ENCODE assay signal across 1 cellular context in the genomic region with DNA sequence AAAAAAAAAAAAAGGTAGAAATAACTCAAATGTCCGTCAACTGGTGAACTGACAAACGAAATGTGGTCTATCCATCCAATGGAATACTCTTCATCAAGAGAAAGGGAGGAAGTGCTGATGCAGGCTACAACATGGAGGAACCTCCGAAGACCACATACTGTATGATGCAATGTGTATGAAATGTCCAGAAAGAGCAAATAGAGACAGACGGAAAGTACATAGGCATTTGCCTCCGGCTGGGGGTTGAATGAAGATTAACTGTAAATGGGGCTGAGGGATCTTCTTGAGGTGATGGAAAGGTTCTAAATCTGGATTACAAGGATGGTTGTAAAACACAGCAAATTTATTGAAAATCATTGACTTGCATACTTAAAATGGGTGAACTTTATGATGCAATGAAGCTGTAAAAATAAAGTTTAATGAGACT.
A peak's percentile ranks its signal among the peaks of the same experiment; 100 is the strongest.
TF ChIP-seq lines count a peak whose summit lies in the region.

No MANE protein-coding gene starts in this region.

TF ChIP-seq in HepG2, 621 proteins besides CTCF, POLR2A, EP300 and RAD21 (continues in another document):
- TF ChIP-seq ZSCAN22 (CRISPR knock-in tag; IDR thresholded peaks at IDR 0.05) (no peak), FOSL1 (CRISPR knock-in tag; IDR thresholded peaks at IDR 0.05; ENCODE audit: borderline replicate concordance) (no peak), MXD4 (CRISPR knock-in tag; IDR thresholded peaks at IDR 0.05) (no peak), RXRB (CRISPR knock-in tag; IDR thresholded peaks at IDR 0.05; ENCODE audit: borderline replicate concordance) (peak; percentile 70; the same call in 1 of the 2 replicates), FOXA1 (IDR thresholded peaks at IDR 0.05) (no peak), FOXA1 (CRISPR knock-in tag; IDR thresholded peaks at IDR 0.05) (peak; percentile 89), SOX5 (CRISPR knock-in tag; IDR thresholded peaks at IDR 0.05; ENCODE audit: borderline replicate concordance) (peak; percentile 38; the same call in 1 of the 2 replicates), CHCHD3 (CRISPR knock-in tag; IDR thresholded peaks at IDR 0.05) (no peak), MIER2 (CRISPR knock-in tag; IDR thresholded peaks at IDR 0.05) (peak; percentile 35; the same call in 1 of the 2 replicates), ZBTB4 (CRISPR knock-in tag; IDR thresholded peaks at IDR 0.05; ENCODE audit: borderline replicate concordance) (no peak), CEBPG (CRISPR knock-in tag; IDR thresholded peaks at IDR 0.05) (peak; percentile 100), YY1 (IDR thresholded peaks at IDR 0.05; ENCODE audit: insufficient read depth, insufficient replicate concordance, low read depth, low read length) (peak; percentile 58), SMAD3 (CRISPR knock-in tag; IDR thresholded peaks at IDR 0.05) (peak; percentile 79; the same call in 1 of the 2 replicates), KDM2A (CRISPR knock-in tag; IDR thresholded peaks at IDR 0.05; ENCODE audit: borderline replicate concordance, low read depth) (no peak), ZNF790 (CRISPR knock-in tag; IDR thresholded peaks at IDR 0.05; ENCODE audit: borderline replicate concordance) (no peak), PHB2 (IDR thresholded peaks at IDR 0.05; ENCODE audit: partially characterized antibody) (no peak), ZBED4 (CRISPR knock-in tag; IDR thresholded peaks at IDR 0.05; ENCODE audit: borderline replicate concordance) (peak; percentile 52; the same call in 1 of the 2 replicates), ZFP36L2 (CRISPR knock-in tag; IDR thresholded peaks at IDR 0.05) (no peak), ZNF3 (CRISPR knock-in tag; IDR thresholded peaks at IDR 0.05) (no peak), ZGPAT (CRISPR knock-in tag; IDR thresholded peaks at IDR 0.05) (0 out of 2 replicates have a peak, but pooled peaks have one; percentile 29), IRX3 (CRISPR knock-in tag; IDR thresholded peaks at IDR 0.05; ENCODE audit: borderline replicate concordance, low read depth) (no peak), MAFK (conservative IDR thresholded peaks at IDR 0.05 in 1 of 2, IDR thresholded peaks at IDR 0.05 in 1 of 2; ENCODE audit: low read length in 2 of 2) (no peak), SUZ12 (IDR thresholded peaks at IDR 0.05; ENCODE audit: low read depth, low read length) (no peak), ZFP37 (CRISPR knock-in tag; IDR thresholded peaks at IDR 0.05; ENCODE audit: borderline replicate concordance) (no peak), ARID2 (CRISPR knock-in tag; IDR thresholded peaks at IDR 0.05; ENCODE audit: borderline replicate concordance) (no peak), DDIT3 (CRISPR knock-in tag; IDR thresholded peaks at IDR 0.05) (peak; percentile 99), ZNF367 (CRISPR knock-in tag; IDR thresholded peaks at IDR 0.05; ENCODE audit: borderline replicate concordance) (no peak), ZNF468 (CRISPR knock-in tag; IDR thresholded peaks at IDR 0.05) (no peak), NFKB2 (CRISPR knock-in tag; IDR thresholded peaks at IDR 0.05; ENCODE audit: borderline replicate concordance) (no peak)
- TF ChIP-seq, protein P1, sequence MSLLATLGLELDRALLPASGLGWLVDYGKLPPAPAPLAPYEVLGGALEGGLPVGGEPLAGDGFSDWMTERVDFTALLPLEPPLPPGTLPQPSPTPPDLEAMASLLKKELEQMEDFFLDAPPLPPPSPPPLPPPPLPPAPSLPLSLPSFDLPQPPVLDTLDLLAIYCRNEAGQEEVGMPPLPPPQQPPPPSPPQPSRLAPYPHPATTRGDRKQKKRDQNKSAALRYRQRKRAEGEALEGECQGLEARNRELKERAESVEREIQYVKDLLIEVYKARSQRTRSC (CRISPR knock-in tag; IDR thresholded peaks at IDR 0.05; ENCODE audit: low read depth), result 0 out of 2 replicates have a peak, but pooled peaks have one; percentile 26
- TF ChIP-seq, protein P2, sequence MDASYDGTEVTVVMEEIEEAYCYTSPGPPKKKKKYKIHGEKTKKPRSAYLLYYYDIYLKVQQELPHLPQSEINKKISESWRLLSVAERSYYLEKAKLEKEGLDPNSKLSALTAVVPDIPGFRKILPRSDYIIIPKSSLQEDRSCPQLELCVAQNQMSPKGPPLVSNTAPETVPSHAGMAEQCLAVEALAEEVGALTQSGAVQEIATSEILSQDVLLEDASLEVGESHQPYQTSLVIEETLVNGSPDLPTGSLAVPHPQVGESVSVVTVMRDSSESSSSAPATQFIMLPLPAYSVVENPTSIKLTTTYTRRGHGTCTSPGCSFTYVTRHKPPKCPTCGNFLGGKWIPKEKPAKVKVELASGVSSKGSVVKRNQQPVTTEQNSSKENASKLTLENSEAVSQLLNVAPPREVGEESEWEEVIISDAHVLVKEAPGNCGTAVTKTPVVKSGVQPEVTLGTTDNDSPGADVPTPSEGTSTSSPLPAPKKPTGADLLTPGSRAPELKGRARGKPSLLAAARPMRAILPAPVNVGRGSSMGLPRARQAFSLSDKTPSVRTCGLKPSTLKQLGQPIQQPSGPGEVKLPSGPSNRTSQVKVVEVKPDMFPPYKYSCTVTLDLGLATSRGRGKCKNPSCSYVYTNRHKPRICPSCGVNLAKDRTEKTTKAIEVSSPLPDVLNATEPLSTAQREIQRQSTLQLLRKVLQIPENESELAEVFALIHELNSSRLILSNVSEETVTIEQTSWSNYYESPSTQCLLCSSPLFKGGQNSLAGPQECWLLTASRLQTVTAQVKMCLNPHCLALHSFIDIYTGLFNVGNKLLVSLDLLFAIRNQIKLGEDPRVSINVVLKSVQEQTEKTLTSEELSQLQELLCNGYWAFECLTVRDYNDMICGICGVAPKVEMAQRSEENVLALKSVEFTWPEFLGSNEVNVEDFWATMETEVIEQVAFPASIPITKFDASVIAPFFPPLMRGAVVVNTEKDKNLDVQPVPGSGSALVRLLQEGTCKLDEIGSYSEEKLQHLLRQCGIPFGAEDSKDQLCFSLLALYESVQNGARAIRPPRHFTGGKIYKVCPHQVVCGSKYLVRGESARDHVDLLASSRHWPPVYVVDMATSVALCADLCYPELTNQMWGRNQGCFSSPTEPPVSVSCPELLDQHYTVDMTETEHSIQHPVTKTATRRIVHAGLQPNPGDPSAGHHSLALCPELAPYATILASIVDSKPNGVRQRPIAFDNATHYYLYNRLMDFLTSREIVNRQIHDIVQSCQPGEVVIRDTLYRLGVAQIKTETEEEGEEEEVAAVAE (CRISPR knock-in tag; IDR thresholded peaks at IDR 0.05; ENCODE audit: borderline replicate concordance), result peak; percentile 60; the same call in 1 of the 2 replicates
- TF ChIP-seq, protein P3, sequence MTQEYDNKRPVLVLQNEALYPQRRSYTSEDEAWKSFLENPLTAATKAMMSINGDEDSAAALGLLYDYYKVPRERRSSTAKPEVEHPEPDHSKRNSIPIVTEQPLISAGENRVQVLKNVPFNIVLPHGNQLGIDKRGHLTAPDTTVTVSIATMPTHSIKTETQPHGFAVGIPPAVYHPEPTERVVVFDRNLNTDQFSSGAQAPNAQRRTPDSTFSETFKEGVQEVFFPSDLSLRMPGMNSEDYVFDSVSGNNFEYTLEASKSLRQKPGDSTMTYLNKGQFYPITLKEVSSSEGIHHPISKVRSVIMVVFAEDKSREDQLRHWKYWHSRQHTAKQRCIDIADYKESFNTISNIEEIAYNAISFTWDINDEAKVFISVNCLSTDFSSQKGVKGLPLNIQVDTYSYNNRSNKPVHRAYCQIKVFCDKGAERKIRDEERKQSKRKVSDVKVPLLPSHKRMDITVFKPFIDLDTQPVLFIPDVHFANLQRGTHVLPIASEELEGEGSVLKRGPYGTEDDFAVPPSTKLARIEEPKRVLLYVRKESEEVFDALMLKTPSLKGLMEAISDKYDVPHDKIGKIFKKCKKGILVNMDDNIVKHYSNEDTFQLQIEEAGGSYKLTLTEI (CRISPR knock-in tag; conservative IDR thresholded peaks at IDR 0.05), result no peak
- TF ChIP-seq, protein P4, sequence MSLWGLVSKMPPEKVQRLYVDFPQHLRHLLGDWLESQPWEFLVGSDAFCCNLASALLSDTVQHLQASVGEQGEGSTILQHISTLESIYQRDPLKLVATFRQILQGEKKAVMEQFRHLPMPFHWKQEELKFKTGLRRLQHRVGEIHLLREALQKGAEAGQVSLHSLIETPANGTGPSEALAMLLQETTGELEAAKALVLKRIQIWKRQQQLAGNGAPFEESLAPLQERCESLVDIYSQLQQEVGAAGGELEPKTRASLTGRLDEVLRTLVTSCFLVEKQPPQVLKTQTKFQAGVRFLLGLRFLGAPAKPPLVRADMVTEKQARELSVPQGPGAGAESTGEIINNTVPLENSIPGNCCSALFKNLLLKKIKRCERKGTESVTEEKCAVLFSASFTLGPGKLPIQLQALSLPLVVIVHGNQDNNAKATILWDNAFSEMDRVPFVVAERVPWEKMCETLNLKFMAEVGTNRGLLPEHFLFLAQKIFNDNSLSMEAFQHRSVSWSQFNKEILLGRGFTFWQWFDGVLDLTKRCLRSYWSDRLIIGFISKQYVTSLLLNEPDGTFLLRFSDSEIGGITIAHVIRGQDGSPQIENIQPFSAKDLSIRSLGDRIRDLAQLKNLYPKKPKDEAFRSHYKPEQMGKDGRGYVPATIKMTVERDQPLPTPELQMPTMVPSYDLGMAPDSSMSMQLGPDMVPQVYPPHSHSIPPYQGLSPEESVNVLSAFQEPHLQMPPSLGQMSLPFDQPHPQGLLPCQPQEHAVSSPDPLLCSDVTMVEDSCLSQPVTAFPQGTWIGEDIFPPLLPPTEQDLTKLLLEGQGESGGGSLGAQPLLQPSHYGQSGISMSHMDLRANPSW (CRISPR knock-in tag; IDR thresholded peaks at IDR 0.05; ENCODE audit: borderline replicate concordance), result no peak
- TF ChIP-seq, protein P5, sequence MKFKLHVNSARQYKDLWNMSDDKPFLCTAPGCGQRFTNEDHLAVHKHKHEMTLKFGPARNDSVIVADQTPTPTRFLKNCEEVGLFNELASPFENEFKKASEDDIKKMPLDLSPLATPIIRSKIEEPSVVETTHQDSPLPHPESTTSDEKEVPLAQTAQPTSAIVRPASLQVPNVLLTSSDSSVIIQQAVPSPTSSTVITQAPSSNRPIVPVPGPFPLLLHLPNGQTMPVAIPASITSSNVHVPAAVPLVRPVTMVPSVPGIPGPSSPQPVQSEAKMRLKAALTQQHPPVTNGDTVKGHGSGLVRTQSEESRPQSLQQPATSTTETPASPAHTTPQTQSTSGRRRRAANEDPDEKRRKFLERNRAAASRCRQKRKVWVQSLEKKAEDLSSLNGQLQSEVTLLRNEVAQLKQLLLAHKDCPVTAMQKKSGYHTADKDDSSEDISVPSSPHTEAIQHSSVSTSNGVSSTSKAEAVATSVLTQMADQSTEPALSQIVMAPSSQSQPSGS (CRISPR knock-in tag; IDR thresholded peaks at IDR 0.05), result peak; percentile 88
